ENCODE assay signal across 9 cellular contexts in the genomic region with DNA sequence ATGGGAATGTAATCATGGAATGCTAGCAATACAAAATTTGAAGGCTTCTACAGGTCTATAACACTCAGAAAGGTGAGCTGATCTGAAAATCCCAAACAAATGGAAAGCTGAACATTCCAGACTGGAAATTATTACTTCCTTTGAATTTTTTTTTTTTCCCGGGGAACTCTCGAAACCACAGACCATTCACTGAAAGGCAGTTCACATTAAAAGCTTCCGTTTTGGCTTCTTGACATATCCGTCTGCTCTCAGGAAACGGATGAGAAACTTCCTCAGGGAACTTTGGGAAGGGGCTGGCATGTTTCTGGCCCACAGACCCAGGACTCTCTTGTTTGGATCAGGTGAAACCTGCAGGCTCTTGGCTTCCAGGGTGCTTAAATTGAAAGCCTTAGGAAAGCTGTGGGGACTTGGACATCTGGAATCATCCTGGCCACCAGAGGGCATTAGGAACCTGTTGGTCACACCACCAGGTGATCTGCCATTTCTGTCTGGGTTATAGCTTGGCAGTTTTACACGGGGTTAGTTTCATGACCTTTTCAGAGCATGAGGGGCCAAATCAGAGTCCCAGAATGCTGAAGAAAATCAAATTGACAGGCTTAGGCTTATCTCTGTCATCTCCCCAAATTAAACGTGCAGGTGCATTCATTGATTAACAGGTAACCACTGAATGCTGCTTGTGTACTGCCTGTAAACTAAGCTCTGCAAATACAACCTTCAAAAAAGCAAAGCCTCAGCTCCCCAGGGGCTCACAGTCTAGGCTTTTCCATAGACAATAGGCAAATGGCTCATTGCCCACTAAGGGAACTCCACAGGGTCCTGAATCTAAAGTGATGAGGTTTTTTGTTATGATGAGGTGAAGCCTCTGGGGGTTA. TPM values are rescaled to one million over a fixed set of nuclear protein-coding genes. Genes with fewer than 3 reads are reported as not detected.
DNase-seq lines count a peak whose midpoint lies in the region; ATAC-seq, FAIRE-seq and TF ChIP-seq lines count a peak whose summit lies in the region.
"Had no signal": no experiment of that assay in that cellular context is flagged by ENCODE, and none has a peak within 500 bp of the region (broad histone marks: within the 10 kb centered on the region; RNA-seq: fewer than 3 reads in every experiment).

No MANE protein-coding gene starts in this region.

- BruUV-seq in endothelial cell of umbilical vein (replicated peaks; lab: Mats Ljungman, UMichigan), result no TSS peak

- in situ Hi-C loops in G401 (cut with HindIII; ENCODE audit: low sequenced_read_pairs), result no loop called here

- no peaks in the 10 kb centered on the region for H3K27me3 Mint-ChIP-seq in activated CD4-positive, alpha-beta memory T cell treated with anti-CD3 and anti-CD28 coated beads, Interleukin-2, amount 10 ng/mL, durations not matched to agents 7 days and 5 days
- peaks cover 0 to 17% (median 3%) of the 10 kb centered on the region in 5 donors for H3K27me3 Mint-ChIP-seq in naive thymus-derived CD8-positive, alpha-beta T cell
- H3K27me3 Mint-ChIP-seq: dendritic cell treated with granulocyte-macrophage colony-stimulating factor and Interleukin-4, amounts not matched to agents 40 ng/mL and 50 ng/mL, for 4 days had no signal

- TF ChIP-seq POLR2A in endothelial cell of umbilical vein (IDR thresholded peaks at IDR 0.05; ENCODE audit: low read depth, low read length), result no peak

- no peaks in the 10 kb centered on the region for H3K9me3 ChIP-seq in endothelial cell of umbilical vein (replicated peaks; ENCODE audit: control insufficient read depth, insufficient read depth, low read length)

- FAIRE-seq in endothelial cell of umbilical vein (lab: Jason Lieb, UNC), result peak; percentile 90

- H3K9ac ChIP-seq in endothelial cell of umbilical vein (replicated peaks; ENCODE audit: extremely low read depth, insufficient read depth, low read length), result no peak overlapping the region

- H3K4me3 ChIP-seq in endothelial cell of umbilical vein (replicated peaks in 1 of 3; ENCODE audit: insufficient read depth in 1 of 3, low read depth in 1 of 3, low read length in 3 of 3), result peak overlapping the region in 1 of 3 experiments; percentile 22

- H3K4me1 ChIP-seq in endothelial cell of umbilical vein (ENCODE audit: control insufficient read depth, extremely low read depth, insufficient read depth, low read length), result peaks cover 22% of the 10 kb centered on the region

- H3K27me3 ChIP-seq in endothelial cell of umbilical vein (ENCODE audit: control insufficient read depth in 2 of 2, insufficient read depth in 2 of 2, low read length in 2 of 2), result peaks cover 3 to 9% of the 10 kb centered on the region in 2 experiments

- peak overlapping the region; percentile 85 for H3K4me2 ChIP-seq in endothelial cell of umbilical vein (ENCODE audit: insufficient read depth, low read length)

- peak; percentile 42 for ATAC-seq in HG02938 (IDR thresholded peaks at IDR 0.05; ENCODE audit: unreplicated experiment)
- ATAC-seq in naive thymus-derived CD8-positive, alpha-beta T cell, result peak; percentile 65 to 90

- CTCF ChIA-PET in activated CD4-positive, alpha-beta memory T cell treated with anti-CD3 and anti-CD28 coated beads, Interleukin-2, amount 10 ng/mL, durations not matched to agents 7 days and 5 days (lab: Charles Lee), result interaction anchor here (0.6 to 6.6 kb wide), 47 partner anchors 10 to 304 kb away, joined by 3 to 256 read pairs (median 5); a partner anchor contains a TSS
- CTCF ChIA-PET in endothelial cell of umbilical vein (lab: Charles Lee), result interaction anchor here (0.7 to 7.5 kb wide), 45 partner anchors 8 to 385 kb away, joined by 3 to 368 read pairs (median 4); a partner anchor contains a TSS

- no peaks in the 10 kb centered on the region for H3K36me3 Mint-ChIP-seq in activated CD4-positive, alpha-beta memory T cell treated with anti-CD3 and anti-CD28 coated beads, Interleukin-2, amount 10 ng/mL, durations not matched to agents 7 days and 5 days (ENCODE audit: low read depth)
- no peaks in the 10 kb centered on the region for H3K36me3 Mint-ChIP-seq in naive thymus-derived CD8-positive, alpha-beta T cell

- H3K36me3 ChIP-seq in endothelial cell of umbilical vein (ENCODE audit: control insufficient read depth in 2 of 2, extremely low read depth in 1 of 2, insufficient read depth in 2 of 2, low read length in 2 of 2), result no peaks in the 10 kb centered on the region

- H3K79me2 ChIP-seq in endothelial cell of umbilical vein (ENCODE audit: control insufficient read depth, insufficient read depth, low read length), result no peaks in the 10 kb centered on the region

- peak overlapping the region; percentile 70 for H3K4me3 Mint-ChIP-seq in activated CD4-positive, alpha-beta memory T cell treated with anti-CD3 and anti-CD28 coated beads, Interleukin-2, amount 10 ng/mL, durations not matched to agents 7 days and 5 days
- no peak overlapping the region for H3K4me3 Mint-ChIP-seq in naive thymus-derived CD8-positive, alpha-beta T cell
- H3K4me3 Mint-ChIP-seq: dendritic cell treated with granulocyte-macrophage colony-stimulating factor and Interleukin-4, amounts not matched to agents 40 ng/mL and 50 ng/mL, for 4 days had no signal

- H3K4me1 Mint-ChIP-seq in activated CD4-positive, alpha-beta memory T cell treated with anti-CD3 and anti-CD28 coated beads, Interleukin-2, amount 10 ng/mL, durations not matched to agents 7 days and 5 days, result peaks cover 45% of the 10 kb centered on the region
- peaks cover 0 to 4% (median 0%) of the 10 kb centered on the region in 4 donors for H3K4me1 Mint-ChIP-seq in naive thymus-derived CD8-positive, alpha-beta T cell

- TF ChIP-seq CTCF in endothelial cell of umbilical vein (IDR thresholded peaks at IDR 0.05; ENCODE audit: extremely low read depth in 1 of 2, insufficient read depth in 1 of 2, low read depth in 1 of 2, low read length in 2 of 2), result peak; percentile 61 to 67

- H3K27ac ChIP-seq in endothelial cell of umbilical vein (ENCODE audit: insufficient read depth, low read depth, low read length), result no peak overlapping the region

- H4K20me1 ChIP-seq in endothelial cell of umbilical vein (replicated peaks; ENCODE audit: control insufficient read depth, extremely low read depth, insufficient read depth, low read length), result no peaks in the 10 kb centered on the region

- H3K9me1 ChIP-seq in endothelial cell of umbilical vein (replicated peaks; ENCODE audit: control insufficient read depth, extremely low read depth, insufficient read depth, low read length), result no peaks in the 10 kb centered on the region

- DNase-seq in G401 (ENCODE audit: low spot score), result peak; percentile 85
- peak; percentile 19 for DNase-seq in NCI-H524 treated with DMSO at 0.1 percent for 48 hours (lab: John Stamatoyannopoulos, UW)
- DNase-seq in activated CD4-positive, alpha-beta memory T cell treated with anti-CD3 and anti-CD28 coated beads, Interleukin-2, amount 10 ng/mL, durations not matched to agents 7 days and 5 days, result peak; percentile 73
- peak; percentile 75 for DNase-seq in endothelial cell of umbilical vein (ENCODE audit: low read depth, low spot score)
- DNase-seq in naive thymus-derived CD8-positive, alpha-beta T cell, result peak; percentile 19 to 85 (median 58)
- DNase-seq in superior temporal gyrus (ENCODE audit: extremely low spot score), result peak; percentile 56
- DNase-seq in globus pallidus (ENCODE audit: low spot score), result no peak

- dilution Hi-C loops in endothelial cell of umbilical vein (cut with MboI; ENCODE audit: extremely low pct_ligation_motif_present, low sequenced_read_pairs), result no loop called here

- no peaks in the 10 kb centered on the region for H3K9me3 Mint-ChIP-seq in activated CD4-positive, alpha-beta memory T cell treated with anti-CD3 and anti-CD28 coated beads, Interleukin-2, amount 10 ng/mL, durations not matched to agents 7 days and 5 days
- no peaks in the 10 kb centered on the region for H3K9me3 Mint-ChIP-seq in naive thymus-derived CD8-positive, alpha-beta T cell
- H3K9me3 Mint-ChIP-seq: dendritic cell treated with granulocyte-macrophage colony-stimulating factor and Interleukin-4, amounts not matched to agents 40 ng/mL and 50 ng/mL, for 4 days had no signal

- POLR2A ChIA-PET in activated CD4-positive, alpha-beta memory T cell treated with anti-CD3 and anti-CD28 coated beads, Interleukin-2, amount 10 ng/mL, durations not matched to agents 7 days and 5 days (lab: Charles Lee), result interaction anchor here (0.7 to 4.3 kb wide), 16 partner anchors 11 to 146 kb away, joined by 3 to 28 read pairs (median 4); no protein-coding TSS in a partner anchor
- POLR2A ChIA-PET in endothelial cell of umbilical vein (lab: Charles Lee), result no interaction called here
- POLR2A ChIA-PET in naive thymus-derived CD8-positive, alpha-beta T cell (lab: Charles Lee), result interaction anchor here (0.6 to 1.9 kb wide), 2 partner anchors 71 to 161 kb away, joined by 4 to 7 read pairs; no protein-coding TSS in a partner anchor

- H3K27ac Mint-ChIP-seq in activated CD4-positive, alpha-beta memory T cell treated with anti-CD3 and anti-CD28 coated beads, Interleukin-2, amount 10 ng/mL, durations not matched to agents 7 days and 5 days, result no peak overlapping the region
- no peak overlapping the region for H3K27ac Mint-ChIP-seq in naive thymus-derived CD8-positive, alpha-beta T cell
- H3K27ac Mint-ChIP-seq: dendritic cell treated with granulocyte-macrophage colony-stimulating factor and Interleukin-4, amounts not matched to agents 40 ng/mL and 50 ng/mL, for 4 days had no signal

- no peak overlapping the region for H2AFZ ChIP-seq in endothelial cell of umbilical vein (ENCODE audit: low read depth, low read length)

- intact Hi-C loops in endothelial cell of umbilical vein (cut with micrococcal nuclease), result loop anchor here (1.0 to 2.0 kb wide), 4 partner anchors 67 to 106 kb away; no protein-coding TSS in a partner anchor

TF ChIP-seq in endothelial cell of umbilical vein, 7 proteins besides CTCF, POLR2A, EP300 and RAD21 (continues in another document):
- TF ChIP-seq POLR2AphosphoS5 (IDR thresholded peaks at IDR 0.05; ENCODE audit: insufficient read depth, low read depth, low read length), result peak; percentile 59
- no peak for TF ChIP-seq JUN (IDR thresholded peaks at IDR 0.05; ENCODE audit: borderline replicate concordance, insufficient read depth, insufficient read length, low read depth)

RNA-seq across cellular contexts. Expression of a gene that starts 22.7 kb away (rescaled TPM):
- total RNA-seq in G401 (2014; rRNA removed; shearing (Covaris generic)), result 31.0 and 33.3 TPM in 2 replicates
- 10 to 100 TPM; 91.6 to 91.8 TPM for total RNA-seq in activated CD4-positive, alpha-beta memory T cell treated with anti-CD3 and anti-CD28 coated beads, Interleukin-2, amount 10 ng/mL, durations not matched to agents 7 days and 5 days
- total RNA-seq in endothelial cell of umbilical vein, result 6.8 and 11.1 TPM in 2 replicates
- 4.5 and 5.1 TPM in 2 replicates for polyA plus RNA-seq in endothelial cell of umbilical vein
- 3.4 and 4.1 TPM in 2 replicates for polyA plus RNA-seq in endothelial cell of umbilical vein (2011; cell fraction: cytosol; rRNA removed)
- 16.8 and 18.4 TPM in 2 replicates for polyA plus RNA-seq in endothelial cell of umbilical vein (2011; cell fraction: nucleus; rRNA removed)
- polyA plus RNA-seq in endothelial cell of umbilical vein (2012), result 2.2 and 2.3 TPM in 2 replicates
- polyA minus RNA-seq in endothelial cell of umbilical vein, result 9.1 and 9.2 TPM in 2 replicates
- 56.6 TPM for polyA minus RNA-seq in endothelial cell of umbilical vein (2011; cell fraction: cytosol; rRNA and poly(A)+ RNA removed)
- polyA minus RNA-seq in endothelial cell of umbilical vein (2011; cell fraction: nucleus; rRNA and poly(A)+ RNA removed), result 12.2 and 12.7 TPM in 2 replicates
- 10 to 100 TPM; 10.5 to 10.7 TPM for total RNA-seq in naive thymus-derived CD8-positive, alpha-beta T cell
- 1 to 10 TPM in 2 of 3 donors, under 1 TPM in 1; 0.76 to 1.3 (median 1.2) TPM for polyA plus RNA-seq in naive thymus-derived CD8-positive, alpha-beta T cell
